36 cellular contexts compared by ENCODE assay signal in genomic region chr5:132115375-132115774, GRCh38. TPM values are rescaled to one million over a fixed set of nuclear protein-coding genes. Genes with fewer than 3 reads are reported as not detected.
DNase-seq lines count a peak whose midpoint lies in the region; ATAC-seq lines count a peak whose summit lies in the region.
"Had no signal": no experiment of that assay in that cellular context is flagged by ENCODE, and none has a peak within 500 bp of the region (broad histone marks: within the 10 kb centered on the region; RNA-seq: fewer than 3 reads in every experiment).

No MANE protein-coding gene starts in this region.

- no peaks in the 10 kb centered on the region for H3K36me3 Mint-ChIP-seq in activated T-cell treated with anti-CD3 and anti-CD28 coated beads, Interleukin-2, amount 50 U/mL, for 4 hours (ENCODE audit: insufficient read depth)
- H3K36me3 Mint-ChIP-seq in activated CD4-positive, alpha-beta memory T cell treated with anti-CD3 and anti-CD28 coated beads for 36 hours, result peaks cover 2% of the 10 kb centered on the region
- peaks cover 4% of the 10 kb centered on the region for H3K36me3 Mint-ChIP-seq in effector memory CD8-positive, alpha-beta T cell (ENCODE audit: insufficient read depth)
- H3K36me3 Mint-ChIP-seq: brain had no signal

- H3K27me3 Mint-ChIP-seq in activated T-cell treated with anti-CD3 and anti-CD28 coated beads, Interleukin-2, amount 50 U/mL, for 4 hours (ENCODE audit: low read depth), result no peaks in the 10 kb centered on the region
- H3K27me3 Mint-ChIP-seq in activated CD4-positive, alpha-beta memory T cell treated with anti-CD3 and anti-CD28 coated beads for 36 hours, result no peaks in the 10 kb centered on the region
- no peaks in the 10 kb centered on the region for H3K27me3 Mint-ChIP-seq in effector memory CD8-positive, alpha-beta T cell
- H3K27me3 Mint-ChIP-seq: B cell had no signal

- DNase-seq in activated T-cell treated with anti-CD3 and anti-CD28 coated beads, Interleukin-2, amount 50 U/mL, for 4 hours, result no peak
- DNase-seq in activated T-cell treated with anti-CD3 and anti-CD28 coated beads for 4 hours, result no peak
- no peak for DNase-seq in activated CD4-positive, alpha-beta memory T cell treated with anti-CD3 and anti-CD28 coated beads for 36 hours
- no peak for DNase-seq in effector memory CD8-positive, alpha-beta T cell
- DNase-seq in kidney glomerular epithelial cell (lab: John Stamatoyannopoulos, UW), result no peak
- DNase-seq in NCI-H128 (lab: John Stamatoyannopoulos, UW; ENCODE audit: unreplicated experiment), result no peak
- no peak for DNase-seq in DMS153 treated with DMSO at 0.1 percent for 48 hours (lab: John Stamatoyannopoulos, UW; ENCODE audit: unreplicated experiment)
- DNase-seq: ACHN; activated CD4-positive, alpha-beta T cell treated with anti-CD3 and anti-CD28 coated beads, Interleukin-2, amount 50 U/mL, for 1 hour; activated naive CD4-positive, alpha-beta T cell treated with anti-CD3 and anti-CD28 coated beads for 36 hours; amniotic stem cell; cerebellar nuclear complex; dermis blood vessel endothelial cell; DMS153; foreskin fibroblast; heart left ventricle; kidney; NCI-H1105; NCI-H1930; NCI-H2171 treated with DMSO at 0.1 percent for 48 hours; NCI-H524 treated with DMSO at 0.1 percent for 48 hours; right cardiac atrium; stomach; uterus had no signal

- H3K9me3 Mint-ChIP-seq in activated T-cell treated with anti-CD3 and anti-CD28 coated beads, Interleukin-2, amount 50 U/mL, for 4 hours, result no peaks in the 10 kb centered on the region
- H3K9me3 Mint-ChIP-seq in activated CD4-positive, alpha-beta memory T cell treated with anti-CD3 and anti-CD28 coated beads for 36 hours, result peaks cover 11% of the 10 kb centered on the region
- H3K9me3 Mint-ChIP-seq in effector memory CD8-positive, alpha-beta T cell, result no peaks in the 10 kb centered on the region
- H3K9me3 Mint-ChIP-seq: activated naive CD4-positive, alpha-beta T cell treated with anti-CD3 and anti-CD28 coated beads for 36 hours had no signal

- POLR2A ChIA-PET in activated CD4-positive, alpha-beta memory T cell treated with anti-CD3 and anti-CD28 coated beads for 36 hours (lab: Charles Lee), result interaction anchor here (8.0 kb wide), 1 partner anchor 14 kb away, joined by 65 read pairs; no protein-coding TSS in a partner anchor

- CTCF ChIA-PET in activated CD4-positive, alpha-beta memory T cell treated with anti-CD3 and anti-CD28 coated beads for 36 hours (lab: Charles Lee), result interaction anchor here (1.0 kb wide), 1 partner anchor 13 kb away, joined by 3 read pairs; no protein-coding TSS in a partner anchor

- ATAC-seq in activated T-cell treated with anti-CD3 and anti-CD28 coated beads, Interleukin-2, amount 50 U/mL, for 4 hours, result peak; percentile 43 to 72
- peak; percentile 71 for ATAC-seq in effector memory CD8-positive, alpha-beta T cell (replicated peaks)
- ATAC-seq: heart left ventricle, right cardiac atrium had no signal

- H3K27ac Mint-ChIP-seq in activated CD4-positive, alpha-beta memory T cell treated with anti-CD3 and anti-CD28 coated beads for 36 hours, result peak overlapping the region; percentile 47
- no peak overlapping the region for H3K27ac Mint-ChIP-seq in effector memory CD8-positive, alpha-beta T cell
- H3K27ac Mint-ChIP-seq: activated naive CD4-positive, alpha-beta T cell treated with anti-CD3 and anti-CD28 coated beads for 36 hours; B cell; brain had no signal

- intact Hi-C loops in activated CD4-positive, alpha-beta memory T cell treated with anti-CD3 and anti-CD28 coated beads for 36 hours (cut with micrococcal nuclease), result loop anchor here (1.0 to 2.0 kb wide), 4 partner anchors 12 to 61 kb away; no protein-coding TSS in a partner anchor

- peaks cover 57% of the 10 kb centered on the region for H3K4me1 Mint-ChIP-seq in activated T-cell treated with anti-CD3 and anti-CD28 coated beads, Interleukin-2, amount 50 U/mL, for 4 hours (ENCODE audit: low read depth)
- H3K4me1 Mint-ChIP-seq in activated CD4-positive, alpha-beta memory T cell treated with anti-CD3 and anti-CD28 coated beads for 36 hours (ENCODE audit: low read depth), result peaks cover 65% of the 10 kb centered on the region
- H3K4me1 Mint-ChIP-seq in effector memory CD8-positive, alpha-beta T cell (ENCODE audit: low read depth in 2 of 2), result peaks cover 41 to 42% of the 10 kb centered on the region in 2 donors
- H3K4me1 Mint-ChIP-seq: brain had no signal

- H3K4me3 Mint-ChIP-seq in activated T-cell treated with anti-CD3 and anti-CD28 coated beads, Interleukin-2, amount 50 U/mL, for 4 hours, result no peak overlapping the region
- H3K4me3 Mint-ChIP-seq in activated CD4-positive, alpha-beta memory T cell treated with anti-CD3 and anti-CD28 coated beads for 36 hours, result no peak overlapping the region
- H3K4me3 Mint-ChIP-seq in effector memory CD8-positive, alpha-beta T cell, result peak overlapping the region in 1 of 2 donors; percentile 68
- H3K4me3 Mint-ChIP-seq: activated naive CD4-positive, alpha-beta T cell treated with anti-CD3 and anti-CD28 coated beads for 36 hours; B cell; brain had no signal

RNA-seq across cellular contexts. Expression of gene CSF2, which starts 41.8 kb away (rescaled TPM):
- 100 to 1,000 TPM; 130 to 283 (median 277) TPM for total RNA-seq in activated T-cell treated with anti-CD3 and anti-CD28 coated beads, Interleukin-2, amount 50 U/mL, for 4 hours
- 100 to 1,000 TPM; 125 to 128 TPM for total RNA-seq in activated CD4-positive, alpha-beta memory T cell treated with anti-CD3 and anti-CD28 coated beads for 36 hours
- total RNA-seq: B cell, esophagus muscularis mucosa, kidney, liver, myocyte, posterior vena cava, right cardiac atrium, SK-MEL-5, smooth muscle cell, stomach, uterus had no signal

RNA-seq across cellular contexts. Expression of gene IL3, which starts 54.9 kb away (rescaled TPM):
- 100 to 1,000 TPM in 2 of 3 donors, 10 to 100 TPM in 1; 94.6 to 152 (median 138) TPM for total RNA-seq in activated T-cell treated with anti-CD3 and anti-CD28 coated beads, Interleukin-2, amount 50 U/mL, for 4 hours
- 10 to 100 TPM; 23.1 to 23.3 TPM for total RNA-seq in activated CD4-positive, alpha-beta memory T cell treated with anti-CD3 and anti-CD28 coated beads for 36 hours
- total RNA-seq: activated naive CD4-positive, alpha-beta T cell treated with anti-CD3 and anti-CD28 coated beads for 36 hours; B cell; dermis blood vessel endothelial cell; esophagus muscularis mucosa; GM12878; H4; heart left ventricle; HT-29; kidney; liver; M059J; myocyte; posterior vena cava; right cardiac atrium; SK-MEL-5; smooth muscle cell; stomach; uterus had no signal
